15 cellular contexts compared by ENCODE assay signal in the genomic region with DNA sequence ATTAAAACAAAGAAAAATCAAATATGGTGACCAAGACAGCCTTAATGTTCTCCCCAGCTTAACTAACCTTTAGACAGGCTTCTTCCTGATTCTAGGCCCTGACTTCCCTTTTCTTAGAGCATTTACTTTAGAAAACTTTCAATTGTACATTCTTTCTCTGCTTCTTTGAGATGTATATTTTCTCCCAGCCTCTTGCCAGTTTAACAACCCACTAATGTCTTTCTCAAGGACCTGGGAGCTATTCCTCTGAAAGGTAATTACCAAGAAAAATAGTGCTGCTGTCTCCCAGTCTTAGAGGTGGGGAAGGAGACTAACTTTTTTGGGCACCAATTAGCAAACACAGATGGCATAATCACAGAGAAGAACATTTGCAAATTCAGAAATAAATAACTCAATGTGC.
"Had no signal": no experiment of that assay in that cellular context is flagged by ENCODE, and none has a peak within 500 bp of the region (broad histone marks: within the 10 kb centered on the region; RNA-seq: fewer than 3 reads in every experiment).

No MANE protein-coding gene starts in this region.

- H3K4me1 ChIP-seq: colonic mucosa, heart right ventricle had no signal

- H3K27ac ChIP-seq: colonic mucosa, gastroesophageal sphincter, heart right ventricle, thyroid gland had no signal

- H3K4me1 Mint-ChIP-seq: activated naive CD8-positive, alpha-beta T cell treated with anti-CD3 and anti-CD28 coated beads, Interleukin-2, amount 10 ng/mL, durations not matched to agents 7 days and 5 days; stimulated activated effector memory CD8-positive, alpha-beta T cell treated with anti-CD3 and anti-CD28 coated beads, Interleukin-12 subunit alpha, Interleukin-12 subunit beta, amount 100 ng/mL, for 72 hours had no signal

- H3K36me3 ChIP-seq: colonic mucosa, gastroesophageal sphincter, heart right ventricle, thyroid gland had no signal

- H3K27me3 Mint-ChIP-seq: activated naive CD8-positive, alpha-beta T cell treated with anti-CD3 and anti-CD28 coated beads, Interleukin-2, amount 10 ng/mL, durations not matched to agents 7 days and 5 days; brain had no signal

- H3K9me3 Mint-ChIP-seq: brain; stimulated activated effector memory CD8-positive, alpha-beta T cell treated with anti-CD3 and anti-CD28 coated beads, Interleukin-12 subunit alpha, Interleukin-12 subunit beta, amount 100 ng/mL, for 72 hours had no signal

- H3K4me3 ChIP-seq: colonic mucosa, gastroesophageal sphincter, heart right ventricle, thyroid gland had no signal

- H3K36me3 Mint-ChIP-seq: activated naive CD8-positive, alpha-beta T cell treated with anti-CD3 and anti-CD28 coated beads, Interleukin-2, amount 10 ng/mL, durations not matched to agents 7 days and 5 days; brain; stimulated activated effector memory CD8-positive, alpha-beta T cell treated with anti-CD3 and anti-CD28 coated beads, Interleukin-12 subunit alpha, Interleukin-12 subunit beta, amount 100 ng/mL, for 72 hours had no signal

- H3K27me3 ChIP-seq: colonic mucosa, gastroesophageal sphincter, heart right ventricle, thyroid gland had no signal

- H3K9me3 ChIP-seq: colonic mucosa, gastroesophageal sphincter, thyroid gland had no signal

- DNase-seq: activated CD4-positive, alpha-beta T cell treated with anti-CD3 and anti-CD28 coated beads, Interleukin-2, amount 50 U/mL, for 1 hour; activated CD8-positive, alpha-beta memory T cell treated with anti-CD3 and anti-CD28 coated beads for 24 hours; activated naive CD4-positive, alpha-beta T cell; activated naive CD8-positive, alpha-beta T cell treated with anti-CD3 and anti-CD28 coated beads, Interleukin-2, amount 10 ng/mL, durations not matched to agents 7 days and 5 days; central memory CD4-positive, alpha-beta T cell; colonic mucosa; heart right ventricle; left colon; midbrain; posterior cingulate gyrus; thyroid gland had no signal

- H3K4me3 Mint-ChIP-seq: activated naive CD8-positive, alpha-beta T cell treated with anti-CD3 and anti-CD28 coated beads, Interleukin-2, amount 10 ng/mL, durations not matched to agents 7 days and 5 days; brain; stimulated activated effector memory CD8-positive, alpha-beta T cell treated with anti-CD3 and anti-CD28 coated beads, Interleukin-12 subunit alpha, Interleukin-12 subunit beta, amount 100 ng/mL, for 72 hours had no signal

- ATAC-seq: activated CD4-positive, CD25-positive, alpha-beta regulatory T cell treated with anti-CD3 and anti-CD28 coated beads, Interleukin-2, amount 50 U/mL, for 24 hours; gastroesophageal sphincter; heart right ventricle; left colon; stimulated activated effector memory CD8-positive, alpha-beta T cell treated with anti-CD3 and anti-CD28 coated beads, Interleukin-12 subunit alpha, Interleukin-12 subunit beta, amount 100 ng/mL, for 72 hours had no signal

- H3K27ac Mint-ChIP-seq: activated naive CD8-positive, alpha-beta T cell treated with anti-CD3 and anti-CD28 coated beads, Interleukin-2, amount 10 ng/mL, durations not matched to agents 7 days and 5 days; brain; stimulated activated effector memory CD8-positive, alpha-beta T cell treated with anti-CD3 and anti-CD28 coated beads, Interleukin-12 subunit alpha, Interleukin-12 subunit beta, amount 100 ng/mL, for 72 hours had no signal
